In the genomic region with DNA sequence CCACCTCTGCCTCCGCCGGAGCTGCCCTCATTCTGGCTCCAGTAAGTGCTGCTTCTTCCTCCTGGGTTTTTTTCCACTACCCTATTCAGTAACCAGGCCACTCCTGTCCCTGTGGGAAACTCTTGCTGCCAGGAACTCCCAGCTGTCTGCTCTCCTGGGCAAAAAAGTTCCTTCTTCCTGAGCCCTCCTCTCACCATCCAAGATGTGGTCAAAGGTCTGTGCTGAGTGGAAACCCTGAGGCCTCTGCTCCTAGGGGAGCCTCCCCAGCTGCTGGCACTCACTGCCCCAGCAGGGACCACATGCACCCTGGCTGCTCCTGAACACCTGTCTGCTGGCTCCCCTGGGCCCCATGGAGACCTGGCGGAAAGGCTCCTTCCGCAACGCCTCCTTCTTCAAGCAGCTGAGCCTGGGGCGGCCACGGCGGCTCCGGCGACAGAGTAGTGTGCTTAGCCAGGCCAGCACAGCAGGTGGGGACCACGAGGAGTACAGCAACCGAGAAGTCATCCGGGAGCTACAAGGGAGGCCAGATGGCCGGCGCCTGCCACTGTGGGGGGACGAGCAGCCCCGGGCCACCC, we compare ENCODE assay signal across 8 cellular contexts. TPM values are rescaled to one million over a fixed set of nuclear protein-coding genes. Genes with fewer than 3 reads are reported as not detected.
A peak's percentile ranks its signal among the peaks of the same experiment; 100 is the strongest.
DNase-seq lines count a peak whose midpoint lies in the region; ATAC-seq and TF ChIP-seq lines count a peak whose summit lies in the region.

No MANE protein-coding gene starts in this region.

- peak; percentile 33 for DNase-seq in activated CD4-positive, alpha-beta T cell treated with anti-CD3 and anti-CD28 coated beads for 36 hours
- no peak for DNase-seq in activated CD4-positive, alpha-beta T cell treated with anti-CD3 and anti-CD28 coated beads, Interleukin-2, amount 50 U/mL, for 48 hours
- DNase-seq in epithelial cell of proximal tubule (ENCODE audit: low read depth): no peak
- DNase-seq in stomach: peak; percentile 59
- no peak for DNase-seq in HAP-1 (ENCODE audit: low spot score in 2 of 2)
- no peak for DNase-seq in stimulated activated CD4-positive, alpha-beta T cell treated with anti-CD3 and anti-CD28 coated beads, Interleukin-2, amount 100 ng/mL, for 48 hours

- peak overlapping the region; percentile 88 for H3K27ac Mint-ChIP-seq in activated CD4-positive, alpha-beta T cell treated with anti-CD3 and anti-CD28 coated beads for 36 hours

- no peak for ATAC-seq in activated CD4-positive, alpha-beta T cell treated with anti-CD3 and anti-CD28 coated beads for 36 hours
- ATAC-seq in HG02973 (IDR thresholded peaks at IDR 0.05; ENCODE audit: unreplicated experiment): no peak

- intact Hi-C loops in activated CD4-positive, alpha-beta T cell treated with anti-CD3 and anti-CD28 coated beads for 36 hours (cut with DNase I, micrococcal nuclease): no loop called here
- intact Hi-C loops in stomach (cut with DNase I; ENCODE audit: low total_unique reads): no loop called here

- CTCF ChIA-PET in activated CD4-positive, alpha-beta T cell treated with anti-CD3 and anti-CD28 coated beads for 36 hours (lab: Charles Lee): interaction anchor here (0.8 to 6.4 kb wide), 6 partner anchors 8 to 74 kb away, joined by 3 to 45 read pairs (median 4); no protein-coding TSS in a partner anchor

- no peaks in the 10 kb centered on the region for H3K79me2 ChIP-seq in OCI-LY3 (ENCODE audit: low read length)

- no peak for TF ChIP-seq POLR2A in stomach (IDR thresholded peaks at IDR 0.05)

- peak overlapping the region; percentile 88 for H3K4me2 ChIP-seq in OCI-LY3 (ENCODE audit: low read length)

- H3K27me3 ChIP-seq in OCI-LY3 (ENCODE audit: low read depth, low read length): no peaks in the 10 kb centered on the region
- H3K27me3 ChIP-seq in stomach: no peaks in the 10 kb centered on the region
- H3K27me3 ChIP-seq in HAP-1 (ENCODE audit: low read depth): no peaks in the 10 kb centered on the region

- in situ Hi-C loops in HAP-1 (cut with MboI; ENCODE audit: low sequenced_read_pairs): no loop called here

- TF ChIP-seq EP300 in stomach (IDR thresholded peaks at IDR 0.05): no peak

- H3K4me1 ChIP-seq in OCI-LY3 (ENCODE audit: low read length) (peaks cover 46% of the 10 kb centered on the region), stomach (peaks cover 39 to 60% (median 55%) of the 10 kb centered on the region in 4 donors), HAP-1 (peaks cover 7% of the 10 kb centered on the region)

- H3K36me3 ChIP-seq in OCI-LY3 (replicated peaks; ENCODE audit: low read depth, low read length) (peaks cover 14% of the 10 kb centered on the region), stomach (peaks cover 28 to 72% (median 63%) of the 10 kb centered on the region in 4 donors), HAP-1 (replicated peaks) (peaks cover 22% of the 10 kb centered on the region)

- 50 to 73% (median 58%) methylated on average over 10 to 17 of the region's 17 CpGs for WGBS in stomach, 5 donors

- POLR2A ChIA-PET in activated CD4-positive, alpha-beta T cell treated with anti-CD3 and anti-CD28 coated beads for 36 hours (lab: Charles Lee): interaction anchor here (0.6 to 1.2 kb wide), 4 partner anchors 11 to 320 kb away, joined by 3 read pairs; no protein-coding TSS in a partner anchor

- no peak overlapping the region for H3K4me3 Mint-ChIP-seq in activated CD4-positive, alpha-beta T cell treated with anti-CD3 and anti-CD28 coated beads for 36 hours

- H3K9me3 ChIP-seq in OCI-LY3 (ENCODE audit: insufficient read depth, low read length) (no peaks in the 10 kb centered on the region), stomach (no peaks in the 10 kb centered on the region), HAP-1 (no peaks in the 10 kb centered on the region)

- no peak for TF ChIP-seq CTCF in OCI-LY3 (IDR thresholded peaks at IDR 0.05; ENCODE audit: low read depth, low read length)
- no peak for TF ChIP-seq CTCF in epithelial cell of proximal tubule (conservative IDR thresholded peaks at IDR 0.05; ENCODE audit: low read depth, low read length)
- no peak for TF ChIP-seq CTCF in stomach (IDR thresholded peaks at IDR 0.05)

- H3K4me1 Mint-ChIP-seq in activated CD4-positive, alpha-beta T cell treated with anti-CD3 and anti-CD28 coated beads for 36 hours: peaks cover 30% of the 10 kb centered on the region

- H3K36me3 Mint-ChIP-seq in activated CD4-positive, alpha-beta T cell treated with anti-CD3 and anti-CD28 coated beads for 36 hours (ENCODE audit: low read depth): peaks cover 13% of the 10 kb centered on the region

- H3K27me3 Mint-ChIP-seq in activated CD4-positive, alpha-beta T cell treated with anti-CD3 and anti-CD28 coated beads for 36 hours: no peaks in the 10 kb centered on the region

- H3K4me3 ChIP-seq in OCI-LY3 (ENCODE audit: low read length) (peak overlapping the region; percentile 69), epithelial cell of proximal tubule (ENCODE audit: low read depth, low read length) (peak overlapping the region; percentile 1), stomach (peak overlapping the region in 1 of 4 donors; percentile 16), HAP-1 (no peak overlapping the region)

- H4K20me1 ChIP-seq in OCI-LY3 (ENCODE audit: insufficient read depth, low read length): no peaks in the 10 kb centered on the region

- H3K27ac ChIP-seq in OCI-LY3 (ENCODE audit: low read length) (peak overlapping the region; percentile 79), stomach (peak overlapping the region; percentile 47 to 91 (median 77))

- H3K9me3 Mint-ChIP-seq in activated CD4-positive, alpha-beta T cell treated with anti-CD3 and anti-CD28 coated beads for 36 hours (ENCODE audit: low read depth): no peaks in the 10 kb centered on the region

- H2AFZ ChIP-seq in OCI-LY3 (ENCODE audit: low read depth, low read length): no peak overlapping the region

- peak overlapping the region; percentile 66; the same call in 1 of the 2 replicates for H3K9ac ChIP-seq in OCI-LY3 (ENCODE audit: low read length)

RNA-seq across cellular contexts. Expression of a gene that starts 0.5 kb away (rescaled TPM):
- total RNA-seq in activated CD4-positive, alpha-beta T cell treated with anti-CD3 and anti-CD28 coated beads for 36 hours: under 1 TPM; 0.58 to 0.80 TPM
- total RNA-seq in epithelial cell of proximal tubule (0.63 and 2.7 TPM in 2 replicates), stomach (10 to 100 TPM in 1 of 5 donors, not detected in 4; 39.3 TPM)
- 1 to 10 TPM in 1 of 3 donors, under 1 TPM in 2; 0.25 to 4.5 (median 0.31) TPM for polyA plus RNA-seq in stomach

RNA-seq across cellular contexts. Expression of a gene that starts 6.4 kb away (rescaled TPM):
- 10 to 100 TPM; 32.8 to 41.1 TPM for total RNA-seq in activated CD4-positive, alpha-beta T cell treated with anti-CD3 and anti-CD28 coated beads for 36 hours
- total RNA-seq in epithelial cell of proximal tubule (87.2 and 113 TPM in 2 replicates), stomach (10 to 100 TPM in 2 of 5 donors, 1 to 10 TPM in 1, not detected in 2; 1.3 to 13.6 (median 11.7) TPM)
- polyA plus RNA-seq in stomach: 10 to 100 TPM; 21.4 to 37.4 (median 29.3) TPM

RNA-seq across cellular contexts. Expression of a gene that starts 15.2 kb away (rescaled TPM):
- total RNA-seq in activated CD4-positive, alpha-beta T cell treated with anti-CD3 and anti-CD28 coated beads for 36 hours: 10 to 100 TPM; 12.3 to 18.8 TPM
- total RNA-seq in epithelial cell of proximal tubule: 20.6 and 25.4 TPM in 2 replicates
- total RNA-seq in stomach: 10 to 100 TPM in 4 of 5 donors, not detected in 1; 25.2 to 63.8 (median 48.2) TPM
- polyA plus RNA-seq in stomach: 10 to 100 TPM; 12.6 to 21.2 (median 15.0) TPM

RNA-seq across cellular contexts. Expression of a gene that starts 36.7 kb away (rescaled TPM):
- 10 to 100 TPM; 27.5 to 33.7 TPM for total RNA-seq in activated CD4-positive, alpha-beta T cell treated with anti-CD3 and anti-CD28 coated beads for 36 hours
- total RNA-seq in epithelial cell of proximal tubule (30.0 and 34.8 TPM in 2 replicates), stomach (10 to 100 TPM; 10.3 to 29.2 (median 18.7) TPM)
- polyA plus RNA-seq in stomach: 10 to 100 TPM; 14.4 to 31.0 (median 28.3) TPM

RNA-seq across cellular contexts. Expression of a gene that starts 37.0 kb away (rescaled TPM):
- 10 to 100 TPM; 41.5 to 43.6 TPM for total RNA-seq in activated CD4-positive, alpha-beta T cell treated with anti-CD3 and anti-CD28 coated beads for 36 hours
- total RNA-seq in epithelial cell of proximal tubule (21.7 and 43.2 TPM in 2 replicates), stomach (10 to 100 TPM; 11.0 to 64.2 (median 22.9) TPM)
- 10 to 100 TPM; 33.6 to 66.7 (median 53.9) TPM for polyA plus RNA-seq in stomach

Comparison
In these comparisons a context has a peak if more than half of its experiments do, and no peak if none do; other contexts are left out.
1. DNase-seq: peak in activated CD4-positive, alpha-beta T cell treated with anti-CD3 and anti-CD28 coated beads for 36 hours (single experiment) and stomach (single experiment); none in activated CD4-positive, alpha-beta T cell treated with anti-CD3 and anti-CD28 coated beads, Interleukin-2, amount 50 U/mL, for 48 hours (0 of 2), epithelial cell of proximal tubule (single experiment), HAP-1 (0 of 2) and stimulated activated CD4-positive, alpha-beta T cell treated with anti-CD3 and anti-CD28 coated beads, Interleukin-2, amount 100 ng/mL, for 48 hours (0 of 2).